Comparison of ENCODE assay signal across 9 cellular contexts in genomic region chr12:109308534-109309440, GRCh38. TPM values are rescaled to one million over a fixed set of nuclear protein-coding genes. Genes with fewer than 3 reads are reported as not detected.
A peak's percentile ranks its signal among the peaks of the same experiment; 100 is the strongest.
DNase-seq lines count a peak whose midpoint lies in the region; ATAC-seq and TF ChIP-seq lines count a peak whose summit lies in the region.
"Had no signal": no experiment of that assay in that cellular context is flagged by ENCODE, and none has a peak within 500 bp of the region (broad histone marks: within the 10 kb centered on the region; RNA-seq: fewer than 3 reads in every experiment).

A gene with protein sequence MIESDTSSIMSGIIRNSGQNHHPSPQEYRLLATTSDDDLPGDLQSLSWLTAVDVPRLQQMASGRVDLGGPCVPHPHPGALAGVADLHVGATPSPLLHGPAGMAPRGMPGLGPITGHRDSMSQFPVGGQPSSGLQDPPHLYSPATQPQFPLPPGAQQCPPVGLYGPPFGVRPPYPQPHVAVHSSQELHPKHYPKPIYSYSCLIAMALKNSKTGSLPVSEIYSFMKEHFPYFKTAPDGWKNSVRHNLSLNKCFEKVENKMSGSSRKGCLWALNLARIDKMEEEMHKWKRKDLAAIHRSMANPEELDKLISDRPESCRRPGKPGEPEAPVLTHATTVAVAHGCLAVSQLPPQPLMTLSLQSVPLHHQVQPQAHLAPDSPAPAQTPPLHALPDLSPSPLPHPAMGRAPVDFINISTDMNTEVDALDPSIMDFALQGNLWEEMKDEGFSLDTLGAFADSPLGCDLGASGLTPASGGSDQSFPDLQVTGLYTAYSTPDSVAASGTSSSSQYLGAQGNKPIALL (minus strand): TSS chr12:109309284. CDS start chr12:109308321, 963 bp downstream.

- peak within 1 kb of the TSS; percentile 69 to 88 (median 86) for H3K4me3 Mint-ChIP-seq in CD4-positive, alpha-beta memory T cell
- peak within 1 kb of the TSS; percentile 91 for H3K4me3 Mint-ChIP-seq in nephron progenitor cell

- peak within 1 kb of the TSS in 1 of 2 donors; percentile 43 for H3K4me3 ChIP-seq in CD4-positive, alpha-beta memory T cell (ENCODE audit: low read length in 2 of 2)
- H3K4me3 ChIP-seq in Loucy (ENCODE audit: low read length, poor library complexity, severe bottlenecking): peak within 1 kb of the TSS; percentile 80
- H3K4me3 ChIP-seq in choroid plexus epithelial cell (ENCODE audit: low read depth, low read length): peak within 1 kb of the TSS; percentile 8

- peaks cover 0 to 2% (median 0%) of the 10 kb centered on the region in 8 donors for H3K9me3 Mint-ChIP-seq in CD4-positive, alpha-beta memory T cell
- no peaks in the 10 kb centered on the region for H3K9me3 Mint-ChIP-seq in nephron progenitor cell

- peak within 1 kb of the TSS; percentile 83 for H2AFZ ChIP-seq in Loucy (ENCODE audit: low read length)

- H3K4me2 ChIP-seq in Loucy (ENCODE audit: low read depth, low read length, poor library complexity, severe bottlenecking): peak within 1 kb of the TSS; percentile 83

- no peaks in the 10 kb centered on the region; the same call in 1 of the 2 replicates for H3K79me2 ChIP-seq in Loucy (ENCODE audit: insufficient read depth, low read length)

- H3K27me3 Mint-ChIP-seq in CD4-positive, alpha-beta memory T cell: peaks cover 50 to 54% of the 10 kb centered on the region in 2 donors
- H3K27me3 Mint-ChIP-seq in nephron progenitor cell (ENCODE audit: low read depth, poor library complexity): peaks cover 96% of the 10 kb centered on the region

- peak within 1 kb of the TSS; percentile 76 for H3K9ac ChIP-seq in Loucy (ENCODE audit: low read depth, low read length, poor library complexity, severe bottlenecking)

- intact Hi-C loops in CD4-positive, alpha-beta memory T cell (cut with micrococcal nuclease): no loop called here

- no peak for ATAC-seq in HG02840 (IDR thresholded peaks at IDR 0.05; ENCODE audit: low FRiP score, unreplicated experiment)

- H3K36me3 ChIP-seq in CD4-positive, alpha-beta memory T cell (ENCODE audit: insufficient read depth, low read length): no peaks in the 10 kb centered on the region
- H3K36me3 ChIP-seq in Loucy (ENCODE audit: insufficient read depth, low read length): no peaks in the 10 kb centered on the region
- H3K36me3 ChIP-seq: adrenal gland had no signal

- peaks cover 19% of the 10 kb centered on the region for H3K27me3 ChIP-seq in CD4-positive, alpha-beta memory T cell (ENCODE audit: insufficient read depth, low read length)
- no peaks in the 10 kb centered on the region for H3K27me3 ChIP-seq in Loucy (ENCODE audit: insufficient read depth, low read length, poor library complexity, severe bottlenecking)

- no peak within 1 kb of the TSS for H3K27ac Mint-ChIP-seq in CD4-positive, alpha-beta memory T cell
- H3K27ac Mint-ChIP-seq in nephron progenitor cell: no peak within 1 kb of the TSS

- no peaks in the 10 kb centered on the region for H3K9me2 ChIP-seq in Loucy (replicated peaks; ENCODE audit: low read depth, low read length)

- peaks cover 13% of the 10 kb centered on the region; the same call in 1 of the 2 replicates for H3F3A ChIP-seq in Loucy (ENCODE audit: low read depth)

- CTCF ChIA-PET in CD4-positive, alpha-beta memory T cell (lab: Charles Lee; ENCODE audit: partially characterized antibody): no interaction called here

- TF ChIP-seq CTCF in Loucy (conservative IDR thresholded peaks at IDR 0.05; ENCODE audit: low read length) (no peak), choroid plexus epithelial cell (conservative IDR thresholded peaks at IDR 0.05; ENCODE audit: low read depth, low read length) (no peak), nephron progenitor cell (IDR thresholded peaks at IDR 0.05) (no peak)

- POLR2A ChIA-PET in CD4-positive, alpha-beta memory T cell (lab: Charles Lee; ENCODE audit: partially characterized antibody): no interaction called here

- no peak within 1 kb of the TSS for H3K27ac ChIP-seq in CD4-positive, alpha-beta memory T cell (ENCODE audit: low read depth, low read length)
- H3K27ac ChIP-seq: adrenal gland had no signal

- peaks cover 9% of the 10 kb centered on the region for H3K4me1 ChIP-seq in CD4-positive, alpha-beta memory T cell (ENCODE audit: insufficient read depth, low read length)
- H3K4me1 ChIP-seq in Loucy (ENCODE audit: insufficient read depth, low read length, poor library complexity, severe bottlenecking): peaks cover 53% of the 10 kb centered on the region

- no peaks in the 10 kb centered on the region for H3K36me3 Mint-ChIP-seq in CD4-positive, alpha-beta memory T cell
- H3K36me3 Mint-ChIP-seq in nephron progenitor cell (ENCODE audit: low read depth): no peaks in the 10 kb centered on the region

- H3K4me1 Mint-ChIP-seq in CD4-positive, alpha-beta memory T cell: peaks cover 5 to 14% (median 11%) of the 10 kb centered on the region in 4 donors
- peaks cover 29% of the 10 kb centered on the region for H3K4me1 Mint-ChIP-seq in nephron progenitor cell

- DNase-seq in CD4-positive, alpha-beta memory T cell: no peak
- DNase-seq in choroid plexus epithelial cell (ENCODE audit: low read depth) (no peak), nephron progenitor cell (peak; percentile 85), NCI-H510A (lab: John Stamatoyannopoulos, UW) (no peak), NCI-H524 treated with DMSO at 0.1 percent for 48 hours (lab: John Stamatoyannopoulos, UW) (no peak), epidermal melanocyte (ENCODE audit: insufficient read length, low spot score) (no peak)
- DNase-seq: adrenal gland had no signal

- no peaks in the 10 kb centered on the region for H4K20me1 ChIP-seq in Loucy (ENCODE audit: insufficient read depth, low read length, poor library complexity, severe bottlenecking)

- no peaks in the 10 kb centered on the region for H3K9me3 ChIP-seq in CD4-positive, alpha-beta memory T cell (ENCODE audit: control insufficient read depth in 1 of 2, low read length in 2 of 2)
- H3K9me3 ChIP-seq in Loucy (ENCODE audit: insufficient read depth, low read depth, low read length): no peaks in the 10 kb centered on the region
- H3K9me3 ChIP-seq: adrenal gland had no signal

RNA-seq across cellular contexts. Expression of the gene that starts here (rescaled TPM):
- total RNA-seq in CD4-positive, alpha-beta memory T cell: not detected
- not detected for polyA plus RNA-seq in CD4-positive, alpha-beta memory T cell
- total RNA-seq: adrenal gland had no signal
